ENCODE assay signal across 1 cellular context in the genomic region with DNA sequence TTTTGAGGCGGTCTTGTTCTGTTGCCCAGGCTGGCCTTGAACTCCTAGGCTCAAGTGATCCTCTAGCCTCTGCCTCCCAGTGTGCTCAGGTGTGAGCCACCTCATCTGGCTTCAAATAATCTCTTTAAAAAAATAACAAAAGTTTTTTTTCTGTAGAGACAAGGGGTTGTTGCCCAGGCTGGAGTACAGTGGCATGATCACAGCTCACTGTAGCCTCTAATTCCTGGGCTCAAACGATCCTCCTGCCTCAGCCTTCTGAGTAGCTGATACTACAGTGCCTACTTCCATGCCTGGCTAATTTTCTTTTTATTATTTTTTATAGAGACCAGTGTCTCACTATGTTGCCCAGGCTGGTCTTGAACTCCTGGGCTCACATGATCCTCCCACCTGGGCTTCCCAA.
TF ChIP-seq lines count a peak whose summit lies in the region.

No MANE protein-coding gene starts in this region.

TF ChIP-seq in A549, 52 proteins besides CTCF, POLR2A, EP300 and RAD21 (continued from another document):
- TF ChIP-seq REST (IDR thresholded peaks at IDR 0.05): no peak
- no peak for TF ChIP-seq ZFP36 (IDR thresholded peaks at IDR 0.05; ENCODE audit: borderline replicate concordance, partially characterized antibody)
